ENCODE assay signal across 8 cellular contexts in genomic region chr3:114384558-114384903, GRCh38.
DNase-seq lines count a peak whose midpoint lies in the region; TF ChIP-seq lines count a peak whose summit lies in the region.

No MANE protein-coding gene starts in this region.

- H3K4me2 ChIP-seq in GM23248 (ENCODE audit: unreplicated experiment) = peak overlapping the region; percentile 94

- intact Hi-C loops in activated CD4-positive, alpha-beta memory T cell treated with anti-CD3 and anti-CD28 coated beads for 36 hours (cut with micrococcal nuclease) = loop anchor here (1.0 to 10.0 kb wide), 4 partner anchors 28 to 1430 kb away; no protein-coding TSS in a partner anchor

- CTCF ChIA-PET in activated CD4-positive, alpha-beta memory T cell treated with anti-CD3 and anti-CD28 coated beads for 36 hours (lab: Charles Lee) = interaction anchor here (0.6 to 9.3 kb wide), 26 partner anchors 10 to 473 kb away, joined by 3 to 125 read pairs (median 4); partner anchors contain the start of gene TIGIT

- peak overlapping the region; percentile 90 for H3K9ac ChIP-seq in GM23248

- peaks cover 34% of the 10 kb centered on the region for H3F3A ChIP-seq in GM23248 (ENCODE audit: insufficient read depth)

- H2AFZ ChIP-seq in GM23248 = peak overlapping the region; percentile 94

- no peak for TF ChIP-seq CTCF in glutamatergic neuron (IDR thresholded peaks at IDR 0.05; ENCODE audit: partially characterized antibody, unreplicated experiment)

- H3K27ac ChIP-seq in GM23248 (peak overlapping the region; percentile 91), skin epidermis (peak overlapping the region in 17 of 21 experiments; percentile 35 to 85 (median 67))

- no peaks in the 10 kb centered on the region for H3K36me3 Mint-ChIP-seq in activated CD4-positive, alpha-beta memory T cell treated with anti-CD3 and anti-CD28 coated beads for 36 hours
- peaks cover 4% of the 10 kb centered on the region for H3K36me3 Mint-ChIP-seq in glutamatergic neuron (ENCODE audit: unreplicated experiment)

- H3K36me3 ChIP-seq in GM23248 (ENCODE audit: low read depth) = no peaks in the 10 kb centered on the region

- H4K20me1 ChIP-seq in GM23248 (ENCODE audit: insufficient read depth) = no peaks in the 10 kb centered on the region

- peak overlapping the region; percentile 80 for H3K4me3 ChIP-seq in GM23248
- peak overlapping the region in 4 of 7 experiments; percentile 20 to 40 (median 24) for H3K4me3 ChIP-seq in skin epidermis

- H3K79me2 ChIP-seq in GM23248 (ENCODE audit: insufficient read depth) = no peaks in the 10 kb centered on the region

- DNase-seq in GM23248 (peak; percentile 59), glutamatergic neuron (no peak), kidney glomerular epithelial cell (lab: John Stamatoyannopoulos, UW) (no peak), GDM1 (lab: John Stamatoyannopoulos, UW) (no peak)
- DNase-seq in activated CD4-positive, alpha-beta memory T cell treated with anti-CD3 and anti-CD28 coated beads for 36 hours = no peak
- DNase-seq in stimulated activated CD4-positive, alpha-beta T cell treated with anti-CD3 and anti-CD28 coated beads, Interleukin-4, amount 100 ng/mL, for 24 hours = no peak
- no peak for DNase-seq in stimulated activated CD4-positive, alpha-beta T cell treated with anti-CD3 and anti-CD28 coated beads, Interleukin-1b, Interleukin-23, amount 100 ng/mL, for 48 hours

- no peak overlapping the region for H3K27ac Mint-ChIP-seq in activated CD4-positive, alpha-beta memory T cell treated with anti-CD3 and anti-CD28 coated beads for 36 hours
- H3K27ac Mint-ChIP-seq in glutamatergic neuron (ENCODE audit: unreplicated experiment) = peak overlapping the region; percentile 93

- H3K9me3 Mint-ChIP-seq in activated CD4-positive, alpha-beta memory T cell treated with anti-CD3 and anti-CD28 coated beads for 36 hours = no peaks in the 10 kb centered on the region
- no peaks in the 10 kb centered on the region for H3K9me3 Mint-ChIP-seq in glutamatergic neuron (ENCODE audit: unreplicated experiment)

- peak overlapping the region; percentile 68 for H3K4me3 Mint-ChIP-seq in activated CD4-positive, alpha-beta memory T cell treated with anti-CD3 and anti-CD28 coated beads for 36 hours
- H3K4me3 Mint-ChIP-seq in glutamatergic neuron (ENCODE audit: unreplicated experiment) = peak overlapping the region; percentile 47

- in situ Hi-C loops in GM23248 (cut with MboI) = no loop called here

- H3K4me1 Mint-ChIP-seq in activated CD4-positive, alpha-beta memory T cell treated with anti-CD3 and anti-CD28 coated beads for 36 hours (ENCODE audit: low read depth) = peaks cover 8% of the 10 kb centered on the region
- peaks cover 18% of the 10 kb centered on the region for H3K4me1 Mint-ChIP-seq in glutamatergic neuron (ENCODE audit: low read depth, unreplicated experiment)

- H3K27me3 ChIP-seq in GM23248 (replicated peaks; ENCODE audit: insufficient read depth) = no peaks in the 10 kb centered on the region

- H3K27me3 Mint-ChIP-seq in activated CD4-positive, alpha-beta memory T cell treated with anti-CD3 and anti-CD28 coated beads for 36 hours = no peaks in the 10 kb centered on the region
- H3K27me3 Mint-ChIP-seq in glutamatergic neuron (ENCODE audit: unreplicated experiment) = peaks cover 9% of the 10 kb centered on the region

- no peaks in the 10 kb centered on the region for H3K9me3 ChIP-seq in GM23248 (ENCODE audit: low read depth)

- POLR2A ChIA-PET in activated CD4-positive, alpha-beta memory T cell treated with anti-CD3 and anti-CD28 coated beads for 36 hours (lab: Charles Lee) = interaction anchor here (0.6 kb wide), 1 partner anchor 31 kb away, joined by 3 read pairs; no protein-coding TSS in a partner anchor

- H3K9me2 ChIP-seq in GM23248 (ENCODE audit: insufficient read depth) = no peaks in the 10 kb centered on the region

- WGBS in GM23248 (ENCODE audit: low coverage in 1 of 2, low lambda C conversion rate in 2 of 2, missing lambda C conversion rate in 2 of 2), 2 experiments = 35 to 36% methylated on average over 4 of the region's 4 CpGs

- peaks cover 34% of the 10 kb centered on the region for H3K4me1 ChIP-seq in GM23248 (ENCODE audit: insufficient read depth)
